18 cellular contexts compared by ENCODE assay signal in genomic region chr20:57361517-57361916, GRCh38. TPM values are rescaled to one million over a fixed set of nuclear protein-coding genes. Genes with fewer than 3 reads are reported as not detected.
A peak's percentile ranks its signal among the peaks of the same experiment; 100 is the strongest.
DNase-seq lines count a peak whose midpoint lies in the region; ATAC-seq and TF ChIP-seq lines count a peak whose summit lies in the region.
"Had no signal": no experiment of that assay in that cellular context is flagged by ENCODE, and none has a peak within 500 bp of the region (broad histone marks: within the 10 kb centered on the region; RNA-seq: fewer than 3 reads in every experiment).

No MANE protein-coding gene starts in this region.

- ATAC-seq in HG03469 (IDR thresholded peaks at IDR 0.05; ENCODE audit: unreplicated experiment) (no peak), HG02678 (IDR thresholded peaks at IDR 0.05; ENCODE audit: unreplicated experiment) (no peak), GM18520 (IDR thresholded peaks at IDR 0.05; ENCODE audit: unreplicated experiment) (no peak)

- DNase-seq in AG04450 (ENCODE audit: low read depth, low spot score) (peak; percentile 47), HPDE6-E6E7 (ENCODE audit: extremely low spot score) (peak; percentile 87), brain microvascular endothelial cell (peak; percentile 77), hepatic stellate cell (ENCODE audit: low spot score) (peak; percentile 77), NCI-H1105 (lab: John Stamatoyannopoulos, UW) (no peak)
- DNase-seq: activated B cell treated with CpG ODN at 0.5 μM for 24 hours; activated T-cell treated with anti-CD3 and anti-CD28 coated beads, Interleukin-2, amount 50 U/mL, for 1 hour; anterior cingulate cortex; GDM1; NCI-H1092 treated with DMSO at 0.1 percent for 48 hours; NCI-H82 had no signal

- in situ Hi-C loops in brain microvascular endothelial cell (cut with HindIII; ENCODE audit: low pct_ligation_motif_present, low sequenced_read_pairs), result no loop called here

- H3K27me3 ChIP-seq in AG04450 (ENCODE audit: control insufficient read depth, insufficient read depth, low read length), result no peaks in the 10 kb centered on the region
- H3K27me3 ChIP-seq in brain microvascular endothelial cell (replicated peaks), result no peaks in the 10 kb centered on the region
- H3K27me3 ChIP-seq: SJSA1 had no signal

- H3K9me3 ChIP-seq in AG04450 (ENCODE audit: control insufficient read depth, insufficient read depth, low read length), result no peaks in the 10 kb centered on the region
- H3K9me3 ChIP-seq: SJSA1 had no signal

- peaks cover 20% of the 10 kb centered on the region for H3K36me3 ChIP-seq in brain microvascular endothelial cell (replicated peaks)
- H3K36me3 ChIP-seq: SJSA1 had no signal

- H3K27ac ChIP-seq in AG04450 (ENCODE audit: low read depth, low read length) (peak overlapping the region; percentile 72), brain microvascular endothelial cell (peak overlapping the region; percentile 33)
- H3K27ac ChIP-seq: C4-2B, HL-60, SJSA1 had no signal

- H3K4me3 ChIP-seq in AG04450 (ENCODE audit: low read depth, low read length), result no peak overlapping the region
- no peak overlapping the region for H3K4me3 ChIP-seq in brain microvascular endothelial cell (ENCODE audit: low read depth, low read length)
- H3K4me3 ChIP-seq: SJSA1 had no signal

- no peak for TF ChIP-seq CTCF in AG04450 (IDR thresholded peaks at IDR 0.05; ENCODE audit: low read depth, low read length)
- no peak for TF ChIP-seq CTCF in brain microvascular endothelial cell (IDR thresholded peaks at IDR 0.05; ENCODE audit: low read depth, low read length, missing control alignments)

- CTCF ChIA-PET in AG04450 (lab: Charles Lee), result interaction anchor here (0.7 to 3.5 kb wide), 3 partner anchors 20 to 810 kb away, joined by 3 to 24 read pairs (median 4); no protein-coding TSS in a partner anchor

- POLR2A ChIA-PET in AG04450 (lab: Yijun Ruan, JAX), result interaction anchor here (0.8 to 1.4 kb wide), 2 partner anchors 10 to 14 kb away, joined by 3 to 5 read pairs; partner anchors contain the start of gene RAE1

RNA-seq across cellular contexts. Expression of gene RAE1, which starts 10.5 kb away (rescaled TPM):
- polyA plus RNA-seq in AG04450 (2011; rRNA removed), result 43.2 and 45.8 TPM in 2 replicates
- polyA minus RNA-seq in AG04450 (2011; rRNA and poly(A)+ RNA removed), result 36.4 and 45.7 TPM in 2 replicates

RNA-seq across cellular contexts. Expression of gene RBM38, which starts 29.7 kb away (rescaled TPM):
- polyA plus RNA-seq in AG04450 (2011; rRNA removed), result 5.2 and 8.2 TPM in 2 replicates
- polyA minus RNA-seq in AG04450 (2011; rRNA and poly(A)+ RNA removed), result 3.8 and 4.0 TPM in 2 replicates

RNA-seq across cellular contexts. Expression of gene SPO11, which starts 31.9 kb away (rescaled TPM):
- not detected in 2 replicates for polyA plus RNA-seq in AG04450 (2011; rRNA removed)
- polyA minus RNA-seq in AG04450 (2011; rRNA and poly(A)+ RNA removed), result not detected in 2 replicates
- polyA plus RNA-seq: urinary bladder had no signal
